In the genomic region with DNA sequence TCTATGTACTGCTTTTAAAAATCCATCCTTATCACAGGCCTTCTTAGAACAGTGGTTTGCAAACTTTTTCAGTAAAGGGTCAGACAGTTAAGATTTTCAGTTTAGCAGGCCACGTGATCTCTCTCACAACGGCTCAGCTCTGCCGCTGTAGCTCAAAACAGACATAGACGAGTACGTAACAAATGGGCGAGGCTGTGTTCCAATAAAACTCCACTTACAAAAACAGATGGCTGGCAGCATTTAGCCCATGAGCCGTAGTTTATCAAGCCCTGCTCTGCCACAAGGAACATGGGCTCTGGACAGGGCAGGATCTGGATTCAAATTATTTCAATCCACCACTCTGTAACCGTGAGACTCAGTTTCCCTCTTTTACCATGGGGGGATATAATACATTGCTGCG, we compare ENCODE assay signal across 14 cellular contexts.
DNase-seq lines count a peak whose midpoint lies in the region; ATAC-seq, FAIRE-seq and TF ChIP-seq lines count a peak whose summit lies in the region.
"Had no signal": no experiment of that assay in that cellular context is flagged by ENCODE, and none has a peak within 500 bp of the region (broad histone marks: within the 10 kb centered on the region; RNA-seq: fewer than 3 reads in every experiment).

No MANE protein-coding gene starts in this region.

- intact Hi-C loops in GM12878 (cut with micrococcal nuclease; ENCODE audit: unreplicated experiment), result no loop called here
- intact Hi-C loops in left colon (cut with DNase I, micrococcal nuclease), result no loop called here
- intact Hi-C loops in HepG2 (cut with micrococcal nuclease; ENCODE audit: unreplicated experiment), result no loop called here

- FAIRE-seq in GM12878 (lab: Jason Lieb, UNC), result no peak
- no peak for FAIRE-seq in HepG2 (lab: Jason Lieb, UNC)

- H3K36me3 Mint-ChIP-seq in HFFc6 (ENCODE audit: low read depth) (no peaks in the 10 kb centered on the region), T-helper 17 cell (ENCODE audit: low read depth) (peaks cover 3% of the 10 kb centered on the region)

- 0 out of 2 replicates have a peak, but pooled peaks cover 1% of the 10 kb centered on the region for H3K27me3 Mint-ChIP-seq in HFFc6 (ENCODE audit: insufficient read depth)
- H3K27me3 Mint-ChIP-seq in T-helper 17 cell, result no peaks in the 10 kb centered on the region

- H3K4me2 ChIP-seq in GM12878 (ENCODE audit: control insufficient read depth, insufficient read depth) (no peak overlapping the region), HepG2 (ENCODE audit: low read depth, low read length) (no peak overlapping the region)

- 64% methylated on average over 9 of the region's 9 CpGs for WGBS in GM12878 (ENCODE audit: insufficient coverage, insufficient replicate concordance, low lambda C conversion rate, missing lambda C conversion rate)
- WGBS in HepG2 (ENCODE audit: low lambda C conversion rate), result 34% methylated on average over 9 of the region's 9 CpGs

- ATAC-seq in GM12878 (no peak), left colon (peak; percentile 90), GM21576 (IDR thresholded peaks at IDR 0.05; ENCODE audit: unreplicated experiment) (no peak), HepG2 (no peak), T-helper 17 cell (no peak)
- ATAC-seq: stimulated activated naive CD8-positive, alpha-beta T cell treated with anti-CD3 and anti-CD28 coated beads, Interleukin-15, Interleukin-2, amounts not matched to agents 100 U/mL and 50 U/mL, for 24 hours had no signal

- H3K27ac Mint-ChIP-seq in HFFc6 (no peak overlapping the region; the same call in 1 of the 2 replicates), T-helper 17 cell (no peak overlapping the region)

- no peak overlapping the region for H3K4me3 ChIP-seq in GM12878
- peak overlapping the region; percentile 9 to 33 for H3K4me3 ChIP-seq in stomach smooth muscle (ENCODE audit: low read length in 2 of 2)
- H3K4me3 ChIP-seq in HepG2 (replicated peaks in 1 of 3; ENCODE audit: insufficient read depth in 1 of 3, low read depth in 2 of 3, low read length in 3 of 3), result no peak overlapping the region
- H3K4me3 ChIP-seq: ovary had no signal

- POLR2A ChIA-PET in GM12878 (lab: Charles Lee) (interaction anchor here (0.7 kb wide), 1 partner anchor 16 kb away, joined by 3 read pairs; no protein-coding TSS in a partner anchor), HepG2 (lab: Yijun Ruan, JAX) (no interaction called here)

- no peaks in the 10 kb centered on the region for H3K9me3 Mint-ChIP-seq in HFFc6

- CTCF ChIA-PET in GM12878 (lab: Yijun Ruan, JAX), result no interaction called here
- CTCF ChIA-PET in HepG2 (lab: Yijun Ruan, JAX; ENCODE audit: low intra/inter-chr PET ratio, low total read pairs), result no interaction called here

- peaks cover 16% of the 10 kb centered on the region for H3K4me1 Mint-ChIP-seq in HFFc6 (ENCODE audit: low read depth)
- peaks cover 9% of the 10 kb centered on the region for H3K4me1 Mint-ChIP-seq in T-helper 17 cell

- TSS peak; percentile 36 for BruUV-seq in GM12878 (replicated peaks; lab: Mats Ljungman, UMichigan)
- BruUV-seq in HepG2 (replicated peaks; lab: Mats Ljungman, UMichigan), result no TSS peak

- no peak for TF ChIP-seq EP300 in GM12878 (IDR thresholded peaks at IDR 0.05; ENCODE audit: borderline replicate concordance in 1 of 2, control insufficient read depth in 1 of 2, low read depth in 2 of 2, low read length in 2 of 2)
- no peak for TF ChIP-seq EP300 in HepG2 (IDR thresholded peaks at IDR 0.05; ENCODE audit: low read depth in 2 of 2, low read length in 2 of 2)
- no peak for TF ChIP-seq EP300 in HepG2 (CRISPR knock-in tag; IDR thresholded peaks at IDR 0.05; ENCODE audit: borderline replicate concordance)

- no peak for DNase-seq in HFFc6
- DNase-seq in GM12878 (ENCODE audit: low read depth, low spot score), result no peak
- peak; percentile 55 to 83 for DNase-seq in left colon
- no peak for DNase-seq in effector CD8-positive, alpha-beta T cell (lab: John Stamatoyannopoulos, UW)
- DNase-seq in HepG2 (ENCODE audit: low spot score), result no peak
- DNase-seq in T-helper 17 cell, result no peak
- DNase-seq: activated CD4-positive, alpha-beta T cell treated with anti-CD3 and anti-CD28 coated beads for 48 hours; effector CD4-positive, alpha-beta T cell; stimulated activated CD4-positive, alpha-beta T cell treated with anti-CD3 and anti-CD28 coated beads, Interleukin-4, amount 100 ng/mL, for 4 hours; stimulated activated naive CD8-positive, alpha-beta T cell treated with anti-CD3 and anti-CD28 coated beads, Interleukin-15, Interleukin-2, amounts not matched to agents 100 U/mL and 50 U/mL, for 24 hours had no signal

- no peaks in the 10 kb centered on the region for H3K27me3 ChIP-seq in GM12878 (replicated peaks in 1 of 2; ENCODE audit: control insufficient read depth in 2 of 2, insufficient read depth in 2 of 2, low read length in 1 of 2)
- H3K27me3 ChIP-seq in stomach smooth muscle (ENCODE audit: control insufficient read depth in 1 of 2, insufficient read depth in 2 of 2, low read length in 2 of 2), result no peaks in the 10 kb centered on the region
- peaks cover 4 to 6% of the 10 kb centered on the region in 2 experiments; a peak in 2 of 5 replicates for H3K27me3 ChIP-seq in HepG2 (ENCODE audit: control insufficient read depth in 1 of 2, insufficient read depth in 2 of 2, low read length in 2 of 2)
- H3K27me3 ChIP-seq: ovary had no signal

- TF ChIP-seq POLR2A in GM12878 (IDR thresholded peaks at IDR 0.05; ENCODE audit: low read depth, low read length) (no peak), HepG2 (IDR thresholded peaks at IDR 0.05; ENCODE audit: insufficient read depth in 1 of 2, low read depth in 2 of 2, low read length in 2 of 2) (no peak)

- no peaks in the 10 kb centered on the region for H3K79me2 ChIP-seq in GM12878 (ENCODE audit: control insufficient read depth, insufficient read depth, low read length)
- H3K79me2 ChIP-seq in HepG2 (ENCODE audit: insufficient read depth, low read length), result no peaks in the 10 kb centered on the region

- no peaks in the 10 kb centered on the region for H3K4me1 ChIP-seq in GM12878 (ENCODE audit: control insufficient read depth, insufficient read depth, low read length)
- H3K4me1 ChIP-seq in stomach smooth muscle (ENCODE audit: control insufficient read depth, insufficient read depth, low read length), result peaks cover 21% of the 10 kb centered on the region
- no peaks in the 10 kb centered on the region for H3K4me1 ChIP-seq in HepG2 (ENCODE audit: insufficient read depth, low read length)

- H3K4me3 Mint-ChIP-seq in HFFc6 (peak overlapping the region; percentile 15; the same call in 1 of the 2 replicates), T-helper 17 cell (no peak overlapping the region)

- RAD21 ChIA-PET in GM12878 (lab: Charles Lee; ENCODE audit: unreplicated experiment), result interaction anchor here (0.6 to 1.3 kb wide), 4 partner anchors 41 to 734 kb away, joined by 3 read pairs; no protein-coding TSS in a partner anchor

- TF ChIP-seq CTCF in HFFc6 (IDR thresholded peaks at IDR 0.05) (no peak), GM12878 (IDR thresholded peaks at IDR 0.05 in 2 of 3, conservative IDR thresholded peaks at IDR 0.05 in 1 of 3; ENCODE audit: control insufficient read depth in 2 of 3, extremely low read depth in 1 of 3, insufficient read depth in 1 of 3, low read depth in 3 of 3, low read length in 3 of 3) (no peak), HepG2 (CRISPR knock-in tag; IDR thresholded peaks at IDR 0.05) (no peak)

- H4K20me1 ChIP-seq in GM12878 (ENCODE audit: control insufficient read depth, insufficient read depth) (no peaks in the 10 kb centered on the region), HepG2 (ENCODE audit: insufficient read depth, low read length) (no peaks in the 10 kb centered on the region)

- no peaks in the 10 kb centered on the region; a peak in 1 of 4 replicates for H3K36me3 ChIP-seq in GM12878 (ENCODE audit: control insufficient read depth in 2 of 2, insufficient read depth in 2 of 2, low read length in 1 of 2)
- no peaks in the 10 kb centered on the region for H3K36me3 ChIP-seq in stomach smooth muscle (ENCODE audit: control insufficient read depth in 2 of 2, insufficient read depth in 2 of 2, low read length in 2 of 2)
- no peaks in the 10 kb centered on the region for H3K36me3 ChIP-seq in HepG2 (replicated peaks in 1 of 2; ENCODE audit: control insufficient read depth in 1 of 2, insufficient read depth in 2 of 2, low read length in 2 of 2)
- H3K36me3 ChIP-seq: ovary had no signal

- H3K9me3 ChIP-seq in GM12878 (replicated peaks; ENCODE audit: control insufficient read depth, insufficient read depth, low read length), result no peaks in the 10 kb centered on the region
- no peaks in the 10 kb centered on the region for H3K9me3 ChIP-seq in stomach smooth muscle (ENCODE audit: control insufficient read depth in 2 of 2, low read length in 2 of 2)
- no peaks in the 10 kb centered on the region for H3K9me3 ChIP-seq in HepG2 (ENCODE audit: low read length)
- no peaks in the 10 kb centered on the region for H3K9me3 ChIP-seq in T-helper 17 cell (ENCODE audit: control insufficient read depth, low read length, poor library complexity, severe bottlenecking)
- H3K9me3 ChIP-seq: ovary had no signal

- SMC1A ChIA-PET in GM12878 (lab: Charles Lee; ENCODE audit: uncharacterized antibody, unreplicated experiment), result interaction anchor here (1.0 to 2.9 kb wide), 4 partner anchors 11 to 28 kb away, joined by 3 to 8 read pairs (median 4); no protein-coding TSS in a partner anchor

- H2AFZ ChIP-seq in GM12878 (ENCODE audit: control insufficient read depth, low read depth, low read length) (no peak overlapping the region), HepG2 (ENCODE audit: low read length) (no peak overlapping the region)

- H3K9ac ChIP-seq in GM12878 (ENCODE audit: control insufficient read depth, insufficient read depth, low read length) (no peak overlapping the region), stomach smooth muscle (ENCODE audit: low read length in 2 of 2) (peak overlapping the region; percentile 47 to 65), HepG2 (ENCODE audit: insufficient read depth, low read depth, low read length) (no peak overlapping the region)

- TF ChIP-seq RAD21 in GM12878 (IDR thresholded peaks at IDR 0.05; ENCODE audit: insufficient read depth, low read depth, low read length), result no peak
- no peak for TF ChIP-seq RAD21 in HepG2 (CRISPR knock-in tag; IDR thresholded peaks at IDR 0.05)

- H3K27ac ChIP-seq in GM12878 (ENCODE audit: control insufficient read depth, insufficient read depth), result no peak overlapping the region
- peak overlapping the region; percentile 66 for H3K27ac ChIP-seq in stomach smooth muscle (ENCODE audit: low read length)
- no peak overlapping the region for H3K27ac ChIP-seq in HepG2 (ENCODE audit: extremely low read length, insufficient read depth, low read length)
- H3K27ac ChIP-seq: C4-2B had no signal

- in situ Hi-C loops in GM12878 (cut with MboI) (no loop called here), HepG2 (cut with HindIII; ENCODE audit: extremely low pct_ligation_motif_present, low pct_unique_long_range_greater_than_20kb) (no loop called here)

TF ChIP-seq in HepG2, 621 proteins besides CTCF, POLR2A, EP300 and RAD21:
- TF ChIP-seq ZBTB7B (CRISPR knock-in tag; IDR thresholded peaks at IDR 0.05) (no peak), REPIN1 (CRISPR knock-in tag; IDR thresholded peaks at IDR 0.05; ENCODE audit: borderline replicate concordance, low read depth) (no peak)

Comparison
In these comparisons a context has a peak if more than half of its experiments do, and no peak if none do; other contexts are left out.
1. DNase-seq: peak in left colon (2 of 2); none in HFFc6 (single experiment), GM12878 (single experiment), effector CD8-positive, alpha-beta T cell (single experiment), HepG2 (single experiment) and T-helper 17 cell (0 of 3).
2. H3K4me3 ChIP-seq: peak in stomach smooth muscle (2 of 2); none in GM12878 (single experiment) and HepG2 (0 of 3).
3. H3K9ac ChIP-seq: peak in stomach smooth muscle (2 of 2); none in GM12878 (single experiment) and HepG2 (single experiment).